Comparison of ENCODE assay signal across 24 cellular contexts in the genomic region with DNA sequence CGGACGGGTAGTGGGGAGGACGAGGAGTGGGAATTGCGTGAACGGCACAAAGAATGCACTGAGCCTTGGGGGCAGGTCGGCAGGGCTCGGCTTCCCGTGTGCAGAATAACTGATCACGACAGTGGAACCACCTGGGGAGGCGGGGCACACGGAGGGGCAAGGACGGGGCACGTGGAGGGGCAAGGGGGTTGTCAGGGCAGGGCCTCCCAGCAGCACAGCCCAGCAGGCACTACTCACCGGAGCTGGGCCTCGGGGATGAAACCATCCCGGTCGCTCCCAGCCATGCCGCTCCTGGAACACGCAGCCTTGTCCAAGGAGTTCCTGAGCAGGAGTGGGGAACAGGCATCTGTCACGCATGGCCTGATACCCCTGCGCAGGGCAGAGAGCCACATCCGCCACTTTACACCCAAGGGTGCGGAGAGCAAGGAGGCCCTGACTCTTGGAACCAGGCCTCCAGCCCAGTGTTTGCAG. TPM values are rescaled to one million over a fixed set of nuclear protein-coding genes. Genes with fewer than 3 reads are reported as not detected.
DNase-seq lines count a peak whose midpoint lies in the region; ATAC-seq and TF ChIP-seq lines count a peak whose summit lies in the region.
"Had no signal": no experiment of that assay in that cellular context is flagged by ENCODE, and none has a peak within 500 bp of the region (broad histone marks: within the 10 kb centered on the region; RNA-seq: fewer than 3 reads in every experiment).

No MANE protein-coding gene starts in this region.

- H3K4me1 Mint-ChIP-seq in naive thymus-derived CD8-positive, alpha-beta T cell = peaks cover 21 to 55% (median 44%) of the 10 kb centered on the region in 4 donors

- no peak for ATAC-seq in naive thymus-derived CD8-positive, alpha-beta T cell
- ATAC-seq: activated CD8-positive, alpha-beta T cell treated with anti-CD3 and anti-CD28 coated beads for 36 hours; body of pancreas; HepG2; Panc1 had no signal

- no peak overlapping the region for H3K4me3 Mint-ChIP-seq in naive thymus-derived CD8-positive, alpha-beta T cell
- H3K4me3 Mint-ChIP-seq: activated CD8-positive, alpha-beta T cell treated with anti-CD3 and anti-CD28 coated beads for 36 hours; neural progenitor cell had no signal

- H3K9me3 ChIP-seq in BE2C (no peaks in the 10 kb centered on the region), WERI-Rb-1 (ENCODE audit: severe bottlenecking) (no peaks in the 10 kb centered on the region)
- H3K9me3 ChIP-seq: body of pancreas, SJSA1, stomach, tibial artery had no signal

- no peaks in the 10 kb centered on the region for H3K36me3 ChIP-seq in BE2C
- H3K36me3 ChIP-seq in WERI-Rb-1 = peaks cover 41% of the 10 kb centered on the region
- H3K36me3 ChIP-seq: neural progenitor cell, stomach, tibial artery had no signal

- TF ChIP-seq CTCF in BE2C (IDR thresholded peaks at IDR 0.05; ENCODE audit: low read depth, low read length) = no peak
- TF ChIP-seq CTCF in WERI-Rb-1 (IDR thresholded peaks at IDR 0.05; ENCODE audit: low read depth, low read length) = no peak

- no peaks in the 10 kb centered on the region for H3K27me3 ChIP-seq in BE2C
- no peaks in the 10 kb centered on the region for H3K27me3 ChIP-seq in WERI-Rb-1 (ENCODE audit: insufficient read depth, low read depth, severe bottlenecking)
- H3K27me3 ChIP-seq: body of pancreas, neural progenitor cell, SJSA1 had no signal

- H3K27me3 Mint-ChIP-seq in naive thymus-derived CD8-positive, alpha-beta T cell = no peaks in the 10 kb centered on the region
- H3K27me3 Mint-ChIP-seq: activated CD8-positive, alpha-beta T cell treated with anti-CD3 and anti-CD28 coated beads for 36 hours had no signal

- H3K27ac ChIP-seq in WERI-Rb-1 = peak overlapping the region; percentile 80
- H3K27ac ChIP-seq: body of pancreas, neural progenitor cell, SJSA1, skin epidermis, stomach, tibial artery had no signal

- POLR2A ChIA-PET in naive thymus-derived CD8-positive, alpha-beta T cell (lab: Charles Lee) = no interaction called here

- peaks cover 19% of the 10 kb centered on the region for H3K4me1 ChIP-seq in BE2C
- H3K4me1 ChIP-seq: body of pancreas, SJSA1 had no signal

- peak; percentile 57 to 72 for DNase-seq in NCI-H524 (lab: John Stamatoyannopoulos, UW)
- DNase-seq in NCI-H524 treated with DMSO at 0.1 percent for 48 hours (lab: John Stamatoyannopoulos, UW) = no peak
- DNase-seq in BE2C = peak; percentile 7
- DNase-seq in WERI-Rb-1 = peak; percentile 51
- DNase-seq in naive thymus-derived CD8-positive, alpha-beta T cell = peak in 1 of 10 donors; percentile 30
- DNase-seq in stimulated activated CD8-positive, alpha-beta memory T cell treated with anti-CD3 and anti-CD28 coated beads, Interleukin-4, amount 100 ng/mL, for 48 hours = no peak
- no peak for DNase-seq in NCI-H2171 treated with DMSO at 0.1 percent for 48 hours (lab: John Stamatoyannopoulos, UW)
- no peak for DNase-seq in iPS-NIHi7 (ENCODE audit: extremely low spot score)
- DNase-seq: 8988T; activated CD8-positive, alpha-beta T cell treated with anti-CD3 and anti-CD28 coated beads for 36 hours; activated gamma-delta T cell; cerebellar nuclear complex; Karpas-422; MV-4-11; NCI-H510A treated with DMSO at 0.1 percent for 48 hours; stomach had no signal

- no peaks in the 10 kb centered on the region for H3K9me3 Mint-ChIP-seq in naive thymus-derived CD8-positive, alpha-beta T cell
- H3K9me3 Mint-ChIP-seq: neural progenitor cell had no signal

- peaks cover 0 to 2% (median 0%) of the 10 kb centered on the region in 3 donors for H3K36me3 Mint-ChIP-seq in naive thymus-derived CD8-positive, alpha-beta T cell
- H3K36me3 Mint-ChIP-seq: neural progenitor cell had no signal

- peak overlapping the region in 7 of 10 donors; percentile 2 to 57 (median 47) for H3K27ac Mint-ChIP-seq in naive thymus-derived CD8-positive, alpha-beta T cell
- H3K27ac Mint-ChIP-seq: activated CD8-positive, alpha-beta T cell treated with anti-CD3 and anti-CD28 coated beads for 36 hours had no signal

- H3K4me3 ChIP-seq in BE2C (ENCODE audit: low read depth, low read length) (no peak overlapping the region), WERI-Rb-1 (ENCODE audit: low read depth, low read length) (peak overlapping the region; percentile 73)
- H3K4me3 ChIP-seq: body of pancreas, dorsolateral prefrontal cortex, neural progenitor cell, SJSA1, skin epidermis, stomach, tibial artery had no signal

RNA-seq across cellular contexts. Expression of gene SARDH, which starts 33.4 kb away (rescaled TPM):
- polyA plus RNA-seq in BE2C (2012; ENCODE audit: insufficient read depth, insufficient read length, low read depth) = 6.3 TPM
- total RNA-seq in naive thymus-derived CD8-positive, alpha-beta T cell = 1 to 10 TPM; 5.0 to 8.7 TPM
- polyA plus RNA-seq in naive thymus-derived CD8-positive, alpha-beta T cell = 1 to 10 TPM; 1.7 to 2.7 (median 2.4) TPM

Comparison
In these comparisons a context has a peak if more than half of its experiments do, and no peak if none do; other contexts are left out.
1. DNase-seq: peak in NCI-H524 (2 of 2), BE2C (single experiment) and WERI-Rb-1 (single experiment); none in NCI-H524 treated with DMSO at 0.1 percent for 48 hours (single experiment), stimulated activated CD8-positive, alpha-beta memory T cell treated with anti-CD3 and anti-CD28 coated beads, Interleukin-4, amount 100 ng/mL, for 48 hours (single experiment), NCI-H2171 treated with DMSO at 0.1 percent for 48 hours (single experiment) and iPS-NIHi7 (single experiment).